Comparison of ENCODE assay signal across 36 cellular contexts in genomic region chr10:74835963-74836362, GRCh38.
"Had no signal": no experiment of that assay in that cellular context is flagged by ENCODE, and none has a peak within 500 bp of the region (broad histone marks: within the 10 kb centered on the region; RNA-seq: fewer than 3 reads in every experiment).

No MANE protein-coding gene starts in this region.

- DNase-seq: activated CD4-positive, alpha-beta memory T cell treated with anti-CD3 and anti-CD28 coated beads, Interleukin-2, amount 10 ng/mL, durations not matched to agents 7 days and 5 days; activated CD4-positive, alpha-beta T cell treated with anti-CD3 and anti-CD28 coated beads for 1 hour; activated CD4-positive, alpha-beta T cell treated with anti-CD3 and anti-CD28 coated beads for 48 hours; activated CD4-positive, CD25-positive, alpha-beta regulatory T cell; activated CD8-positive, alpha-beta memory T cell treated with anti-CD3 and anti-CD28 coated beads for 24 hours; activated CD8-positive, alpha-beta memory T cell treated with anti-CD3 and anti-CD28 coated beads, Interleukin-2, amount 10 ng/mL, durations not matched to agents 7 days and 5 days; activated CD8-positive, alpha-beta memory T cell treated with anti-CD3 and anti-CD28 coated beads, Interleukin-2, amount 50 U/mL, for 48 hours; activated effector memory CD4-positive, alpha-beta T cell treated with anti-CD3 and anti-CD28 coated beads, Interleukin-2, amount 50 U/mL, for 16 hours; activated naive CD4-positive, alpha-beta T cell; activated naive CD4-positive, alpha-beta T cell treated with anti-CD3 and anti-CD28 coated beads, Interleukin-2, amount 50 U/mL, for 16 hours; activated naive CD8-positive, alpha-beta T cell treated with anti-CD3 and anti-CD28 coated beads for 36 hours; activated T-cell treated with anti-CD3 and anti-CD28 coated beads, Interleukin-2, amount 50 U/mL, for 48 hours; amniotic stem cell; aorta; Karpas-422; MG63; NCI-H1048; NCI-H1105 treated with DMSO at 0.1 percent for 48 hours; NCI-H1436; NCI-H1694; NCI-H1930; NCI-H2081 treated with DMSO at 0.1 percent for 48 hours; NCI-H226; NCI-H446 treated with DMSO at 0.1 percent for 48 hours; NCI-H524; NCI-H748 treated with DMSO at 0.1 percent for 48 hours; NK-92 treated with Interleukin-12 subunit alpha and Interleukin-12 subunit beta, amount 100 ng/mL, for 24 hours; PC-9; SIG-M5; T1000; WERI-Rb-1 had no signal

- H2AFZ ChIP-seq: PC-9 had no signal

- H3K4me3 Mint-ChIP-seq: activated CD4-positive, alpha-beta memory T cell treated with anti-CD3 and anti-CD28 coated beads, Interleukin-2, amount 10 ng/mL, durations not matched to agents 7 days and 5 days; activated CD8-positive, alpha-beta memory T cell treated with anti-CD3 and anti-CD28 coated beads, Interleukin-2, amount 10 ng/mL, durations not matched to agents 7 days and 5 days; activated naive CD8-positive, alpha-beta T cell treated with anti-CD3 and anti-CD28 coated beads for 36 hours; central memory CD8-positive, alpha-beta T cell had no signal

- H3K4me3 ChIP-seq: cardiac muscle cell, MG63, PC-9 had no signal

- H3K4me2 ChIP-seq: PC-9 had no signal

- H3K27me3 Mint-ChIP-seq: activated CD4-positive, alpha-beta memory T cell treated with anti-CD3 and anti-CD28 coated beads, Interleukin-2, amount 10 ng/mL, durations not matched to agents 7 days and 5 days; activated CD8-positive, alpha-beta memory T cell treated with anti-CD3 and anti-CD28 coated beads, Interleukin-2, amount 10 ng/mL, durations not matched to agents 7 days and 5 days; activated naive CD8-positive, alpha-beta T cell treated with anti-CD3 and anti-CD28 coated beads for 36 hours; central memory CD8-positive, alpha-beta T cell had no signal

- H3K27me3 ChIP-seq: cardiac muscle cell, MG63 had no signal

- H3K27ac ChIP-seq: cardiac muscle cell, PC-9, RWPE1, WERI-Rb-1 had no signal

- H3K9me3 Mint-ChIP-seq: activated CD4-positive, alpha-beta memory T cell treated with anti-CD3 and anti-CD28 coated beads, Interleukin-2, amount 10 ng/mL, durations not matched to agents 7 days and 5 days; activated naive CD8-positive, alpha-beta T cell treated with anti-CD3 and anti-CD28 coated beads for 36 hours; central memory CD8-positive, alpha-beta T cell had no signal

- H3K9me3 ChIP-seq: MG63 had no signal

- H3K27ac Mint-ChIP-seq: activated CD4-positive, alpha-beta memory T cell treated with anti-CD3 and anti-CD28 coated beads, Interleukin-2, amount 10 ng/mL, durations not matched to agents 7 days and 5 days; activated CD8-positive, alpha-beta memory T cell treated with anti-CD3 and anti-CD28 coated beads, Interleukin-2, amount 10 ng/mL, durations not matched to agents 7 days and 5 days; activated naive CD8-positive, alpha-beta T cell treated with anti-CD3 and anti-CD28 coated beads for 36 hours had no signal

- FAIRE-seq: RCC 7860 had no signal

- ATAC-seq: activated CD8-positive, alpha-beta memory T cell treated with anti-CD3 and anti-CD28 coated beads, Interleukin-2, amount 10 ng/mL, durations not matched to agents 7 days and 5 days; Right ventricle myocardium inferior had no signal
